9 cellular contexts compared by ENCODE assay signal in genomic region chr10:133438711-133439273, GRCh38. TPM values are rescaled to one million over a fixed set of nuclear protein-coding genes. Genes with fewer than 3 reads are reported as not detected.
DNase-seq lines count a peak whose midpoint lies in the region; ATAC-seq and TF ChIP-seq lines count a peak whose summit lies in the region.
"Had no signal": no experiment of that assay in that cellular context is flagged by ENCODE, and none has a peak within 500 bp of the region (broad histone marks: within the 10 kb centered on the region; RNA-seq: fewer than 3 reads in every experiment).

No MANE protein-coding gene starts in this region.

- DNase-seq in NCI-H1417 (lab: John Stamatoyannopoulos, UW) (peak in 2 of 3 experiments; percentile 1 to 10), NCI-H1417 treated with DMSO at 0.1 percent for 48 hours (lab: John Stamatoyannopoulos, UW) (no peak), H7 (peak; percentile 42), left lobe of liver (ENCODE audit: low spot score) (peak; percentile 51), AG08395 (ENCODE audit: low spot score) (no peak)
- DNase-seq in central memory CD4-positive, alpha-beta T cell: no peak

- no peaks in the 10 kb centered on the region for H3K27me3 ChIP-seq in H7 (ENCODE audit: control insufficient read depth, insufficient read depth, low read length)
- H3K27me3 ChIP-seq: BLaER1 had no signal

- ATAC-seq in SK-N-SH treated with all-trans-retinoic acid at 6 μM for 48 hours (peak; percentile 56), left lobe of liver (peak; percentile 80), GM18517 (IDR thresholded peaks at IDR 0.05; ENCODE audit: unreplicated experiment) (no peak)

- no peak overlapping the region for H3K4me3 ChIP-seq in H7 (ENCODE audit: insufficient read depth, low read depth, low read length)
- H3K4me3 ChIP-seq: BLaER1 had no signal

- no peaks in the 10 kb centered on the region for H3K36me3 ChIP-seq in H7 (replicated peaks; ENCODE audit: control insufficient read depth, insufficient read depth, low read length)
- H3K36me3 ChIP-seq: BLaER1 had no signal

TF ChIP-seq in SK-N-SH treated with all-trans-retinoic acid at 6 μM for 48 hours, 23 proteins besides CTCF, POLR2A, EP300 and RAD21:
- no peak for TF ChIP-seq RARB (CRISPR knock-in tag; IDR thresholded peaks at IDR 0.05)
- no peak for TF ChIP-seq OSR1 (CRISPR knock-in tag; IDR thresholded peaks at IDR 0.05)
- TF ChIP-seq GLIS3 (CRISPR knock-in tag; IDR thresholded peaks at IDR 0.05): no peak
- TF ChIP-seq CSDC2 (CRISPR knock-in tag; IDR thresholded peaks at IDR 0.05): no peak
- TF ChIP-seq ZNF8 (CRISPR knock-in tag; IDR thresholded peaks at IDR 0.05): no peak
- no peak for TF ChIP-seq ZNF565 (CRISPR knock-in tag; conservative IDR thresholded peaks at IDR 0.05; ENCODE audit: low read depth)

RNA-seq across cellular contexts. Expression of gene SPRN, which starts 14.4 kb away (rescaled TPM):
- 0.18 TPM in 1 of 2 replicates, not detected in the other for total RNA-seq in H7 (2014; rRNA removed; shearing (Covaris generic))
- 0.18 TPM for total RNA-seq in left lobe of liver

RNA-seq across cellular contexts. Expression of gene SCART1, which starts 15.0 kb away (rescaled TPM):
- 0.03 and 0.44 TPM in 2 replicates for total RNA-seq in H7 (2014; rRNA removed; shearing (Covaris generic))
- 0.53 TPM for total RNA-seq in left lobe of liver

RNA-seq across cellular contexts. Expression of gene MTG1, which starts 44.8 kb away (rescaled TPM):
- 31.5 and 52.6 TPM in 2 replicates for total RNA-seq in H7 (2014; rRNA removed; shearing (Covaris generic))
- 47.3 TPM for total RNA-seq in left lobe of liver

RNA-seq across cellular contexts. Expression of gene PAOX, which starts 59.7 kb away (rescaled TPM):
- total RNA-seq in H7 (2014; rRNA removed; shearing (Covaris generic)): 1.3 and 4.1 TPM in 2 replicates
- 18.0 TPM for total RNA-seq in left lobe of liver

Comparison
In these comparisons a context has a peak if more than half of its experiments do, and no peak if none do; other contexts are left out.
1. DNase-seq: peak in NCI-H1417 (2 of 3), H7 (single experiment) and left lobe of liver (single experiment); none in NCI-H1417 treated with DMSO at 0.1 percent for 48 hours (single experiment), central memory CD4-positive, alpha-beta T cell (single experiment) and AG08395 (single experiment).